9 cellular contexts compared by ENCODE assay signal in genomic region chr6:16591681-16592549, GRCh38.
DNase-seq lines count a peak whose midpoint lies in the region; ATAC-seq, FAIRE-seq and TF ChIP-seq lines count a peak whose summit lies in the region.
"Had no signal": no experiment of that assay in that cellular context is flagged by ENCODE, and none has a peak within 500 bp of the region (broad histone marks: within the 10 kb centered on the region; RNA-seq: fewer than 3 reads in every experiment).

No MANE protein-coding gene starts in this region.

- ATAC-seq in HepG2, result no peak
- no peak for ATAC-seq in right lobe of liver
- peak; percentile 75 for ATAC-seq in HG02938 (IDR thresholded peaks at IDR 0.05; ENCODE audit: unreplicated experiment)
- ATAC-seq in right cardiac atrium, result no peak

- no peak for TF ChIP-seq RAD21 in HepG2 (CRISPR knock-in tag; IDR thresholded peaks at IDR 0.05)

- TF ChIP-seq CTCF in HepG2 (CRISPR knock-in tag; IDR thresholded peaks at IDR 0.05), result no peak
- no peak for TF ChIP-seq CTCF in right lobe of liver (IDR thresholded peaks at IDR 0.05)

- peaks cover 0 to 6% (median 2%) of the 10 kb centered on the region in 3 donors for H3K27me3 Mint-ChIP-seq in immature natural killer cell (ENCODE audit: low read depth in 3 of 3)

- H3K27ac Mint-ChIP-seq in immature natural killer cell, result peak overlapping the region in 2 of 6 donors; percentile 9 to 33

- H3K4me2 ChIP-seq in HepG2 (ENCODE audit: low read depth, low read length), result no peak overlapping the region

- 97% methylated on average over 13 of the region's 13 CpGs for WGBS in HepG2 (ENCODE audit: low lambda C conversion rate)
- WGBS in right lobe of liver (ENCODE audit: insufficient coverage, low coverage, low lambda C conversion rate, missing lambda C conversion rate), result 68% methylated on average over 11 of the region's 13 CpGs
- WGBS in right cardiac atrium, result 81% methylated on average over 13 of the region's 13 CpGs

- TF ChIP-seq EP300 in HepG2 (IDR thresholded peaks at IDR 0.05; ENCODE audit: low read depth in 2 of 2, low read length in 2 of 2), result no peak
- TF ChIP-seq EP300 in HepG2 (CRISPR knock-in tag; IDR thresholded peaks at IDR 0.05; ENCODE audit: borderline replicate concordance), result no peak

- POLR2A ChIA-PET in HepG2 (lab: Yijun Ruan, JAX), result interaction anchor here (0.8 kb wide), 2 partner anchors 13 to 107 kb away, joined by 3 read pairs; no protein-coding TSS in a partner anchor

- H3K27me3 ChIP-seq in HepG2 (ENCODE audit: control insufficient read depth in 1 of 2, insufficient read depth in 2 of 2, low read length in 2 of 2) (no peaks in the 10 kb centered on the region), right lobe of liver (no peaks in the 10 kb centered on the region), right cardiac atrium (ENCODE audit: control insufficient read depth, insufficient read depth) (no peaks in the 10 kb centered on the region)

- no peaks in the 10 kb centered on the region; a peak in 2 of 5 replicates for H3K36me3 ChIP-seq in HepG2 (replicated peaks in 1 of 2; ENCODE audit: control insufficient read depth in 1 of 2, insufficient read depth in 2 of 2, low read length in 2 of 2)
- no peaks in the 10 kb centered on the region for H3K36me3 ChIP-seq in right lobe of liver

- peaks cover 0 to 6% (median 6%) of the 10 kb centered on the region in 3 donors for H3K36me3 Mint-ChIP-seq in immature natural killer cell

- H3K4me1 Mint-ChIP-seq in immature natural killer cell, result no peaks in the 10 kb centered on the region

- no peak for TF ChIP-seq POLR2A in HepG2 (IDR thresholded peaks at IDR 0.05; ENCODE audit: insufficient read depth in 1 of 2, low read depth in 2 of 2, low read length in 2 of 2)
- TF ChIP-seq POLR2A in right lobe of liver (IDR thresholded peaks at IDR 0.05), result no peak

- no TSS peak for BruUV-seq in HepG2 (replicated peaks; lab: Mats Ljungman, UMichigan)

- H3K9me3 Mint-ChIP-seq in immature natural killer cell, result peaks cover 0 to 2% (median 0%) of the 10 kb centered on the region in 6 donors

- H3K9me3 ChIP-seq in HepG2 (ENCODE audit: low read length), result no peaks in the 10 kb centered on the region
- H3K9me3 ChIP-seq in right lobe of liver, result no peaks in the 10 kb centered on the region
- H3K9me3 ChIP-seq in right cardiac atrium (ENCODE audit: control insufficient read depth, low read length), result no peaks in the 10 kb centered on the region

- no peaks in the 10 kb centered on the region for H4K20me1 ChIP-seq in HepG2 (ENCODE audit: insufficient read depth, low read length)

- FAIRE-seq in HepG2 (lab: Jason Lieb, UNC), result no peak

- H3K79me2 ChIP-seq in HepG2 (ENCODE audit: insufficient read depth, low read length), result no peaks in the 10 kb centered on the region

- H3K4me1 ChIP-seq in HepG2 (ENCODE audit: insufficient read depth, low read length) (peaks cover 30% of the 10 kb centered on the region), right lobe of liver (peaks cover 0 to 10% (median 3%) of the 10 kb centered on the region in 4 donors), right cardiac atrium (ENCODE audit: control insufficient read depth, insufficient read depth, low read length) (no peaks in the 10 kb centered on the region)

- no peak overlapping the region for H3K27ac ChIP-seq in HepG2 (ENCODE audit: extremely low read length, insufficient read depth, low read length)
- H3K27ac ChIP-seq in right lobe of liver, result no peak overlapping the region
- H3K27ac ChIP-seq in right cardiac atrium (ENCODE audit: low read length), result no peak overlapping the region

- CTCF ChIA-PET in HepG2 (lab: Yijun Ruan, JAX; ENCODE audit: low intra/inter-chr PET ratio, low total read pairs), result no interaction called here

- no peak overlapping the region for H3K9ac ChIP-seq in HepG2 (ENCODE audit: insufficient read depth, low read depth, low read length)

- in situ Hi-C loops in HepG2 (cut with HindIII; ENCODE audit: extremely low pct_ligation_motif_present, low pct_unique_long_range_greater_than_20kb), result no loop called here

- no peak overlapping the region for H3K4me3 ChIP-seq in HepG2 (replicated peaks in 1 of 3; ENCODE audit: insufficient read depth in 1 of 3, low read depth in 2 of 3, low read length in 3 of 3)
- H3K4me3 ChIP-seq in right lobe of liver, result no peak overlapping the region
- no peak overlapping the region for H3K4me3 ChIP-seq in right cardiac atrium (ENCODE audit: low read length)

- DNase-seq in HepG2 (ENCODE audit: low spot score) (no peak), right lobe of liver (no peak), right cardiac atrium (no peak), NCI-H69 (lab: John Stamatoyannopoulos, UW) (no peak), immature natural killer cell (no peak), T-helper 1 cell (no peak)
- DNase-seq in activated T-cell treated with anti-CD3 and anti-CD28 coated beads, Interleukin-2, amount 50 U/mL, for 48 hours, result peak; percentile 44 to 58
- DNase-seq: NCI-H2171 had no signal

- no peak overlapping the region for H3K4me3 Mint-ChIP-seq in immature natural killer cell

- H2AFZ ChIP-seq in HepG2 (ENCODE audit: low read length), result no peak overlapping the region

- intact Hi-C loops in HepG2 (cut with micrococcal nuclease; ENCODE audit: unreplicated experiment), result no loop called here
- intact Hi-C loops in right lobe of liver (cut with DNase I), result no loop called here
- intact Hi-C loops in right cardiac atrium (cut with DNase I), result no loop called here

TF ChIP-seq in HepG2, 621 proteins besides CTCF, POLR2A, EP300 and RAD21:
- TF ChIP-seq ZBTB10 (CRISPR knock-in tag; IDR thresholded peaks at IDR 0.05; ENCODE audit: borderline replicate concordance) (no peak), ZNF414 (CRISPR knock-in tag; IDR thresholded peaks at IDR 0.05) (no peak), FOXO1 (CRISPR knock-in tag; IDR thresholded peaks at IDR 0.05) (no peak), ATF7 (IDR thresholded peaks at IDR 0.05) (peak; percentile 30; the same call in 1 of the 2 replicates), ATF7 (CRISPR knock-in tag; IDR thresholded peaks at IDR 0.05) (no peak)

Comparison
In these comparisons a context has a peak if more than half of its experiments do, and no peak if none do; other contexts are left out.
1. DNase-seq: peak in activated T-cell treated with anti-CD3 and anti-CD28 coated beads, Interleukin-2, amount 50 U/mL, for 48 hours (2 of 2); none in HepG2 (single experiment), right lobe of liver (0 of 3), right cardiac atrium (0 of 3), NCI-H69 (single experiment), immature natural killer cell (0 of 3) and T-helper 1 cell (0 of 5).